ENCODE assay signal across 20 cellular contexts in the genomic region with DNA sequence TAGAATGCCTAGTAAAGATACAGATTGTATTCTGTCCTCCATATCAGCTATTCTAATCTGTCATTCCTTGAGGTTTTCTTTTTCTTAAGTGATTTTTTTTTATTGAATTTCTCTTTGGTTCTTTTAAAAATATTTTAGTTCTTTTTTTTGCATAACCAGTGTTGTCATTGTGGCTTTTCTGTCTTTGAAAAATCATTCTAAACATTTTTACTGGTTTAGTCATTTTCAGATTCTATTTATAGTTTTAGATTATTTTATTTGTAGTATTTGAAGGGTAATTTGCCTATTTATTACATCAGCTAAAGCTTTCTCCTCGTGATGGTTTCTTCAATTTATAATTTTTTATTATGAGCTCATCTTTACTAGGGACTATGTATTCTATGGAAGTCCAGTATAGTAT.
DNase-seq lines count a peak whose midpoint lies in the region; ATAC-seq and TF ChIP-seq lines count a peak whose summit lies in the region.
"Had no signal": no experiment of that assay in that cellular context is flagged by ENCODE, and none has a peak within 500 bp of the region (broad histone marks: within the 10 kb centered on the region; RNA-seq: fewer than 3 reads in every experiment).

No MANE protein-coding gene starts in this region.

- H3K79me1 ChIP-seq in mesenchymal stem cell (replicated peaks; ENCODE audit: low read length, poor library complexity, severe bottlenecking) = peaks cover 1% of the 10 kb centered on the region

- DNase-seq in AG20443 (ENCODE audit: low spot score) (peak; percentile 18), LHCN-M2 (ENCODE audit: low read depth) (peak; percentile 36), brain microvascular endothelial cell (no peak), mesenchymal stem cell (peak; percentile 37), mesothelial cell of epicardium (ENCODE audit: low spot score in 2 of 2, unreplicated experiment in 2 of 2) (no peak)
- DNase-seq: activated naive CD8-positive, alpha-beta T cell treated with anti-CD3 and anti-CD28 coated beads for 36 hours; CD4-positive, alpha-beta memory T cell; kidney glomerular epithelial cell; mammary epithelial cell; naive thymus-derived CD8-positive, alpha-beta T cell; NCI-H1417; NCI-H510A; sigmoid colon; SW 1271 had no signal

- H3K4me2 ChIP-seq in mesenchymal stem cell (ENCODE audit: low read length, poor library complexity, severe bottlenecking) = no peak overlapping the region

- no peak overlapping the region for H3K4me3 Mint-ChIP-seq in mesothelial cell of epicardium
- H3K4me3 Mint-ChIP-seq: activated naive CD8-positive, alpha-beta T cell treated with anti-CD3 and anti-CD28 coated beads for 36 hours; CD4-positive, alpha-beta memory T cell; stimulated activated effector memory CD8-positive, alpha-beta T cell treated with anti-CD3 and anti-CD28 coated beads, Interleukin-12 subunit alpha, Interleukin-12 subunit beta, amount 100 ng/mL, for 72 hours had no signal

- no peak overlapping the region for H3K18ac ChIP-seq in mesenchymal stem cell (ENCODE audit: low read depth in 1 of 2, low read length in 2 of 2)

- no peak overlapping the region for H4K91ac ChIP-seq in mesenchymal stem cell (ENCODE audit: low read length)

- H3K4me3 ChIP-seq in brain microvascular endothelial cell (ENCODE audit: low read depth, low read length) (no peak overlapping the region), mesenchymal stem cell (ENCODE audit: insufficient read depth in 1 of 2, low read depth in 1 of 2, low read length in 2 of 2) (no peak overlapping the region)
- H3K4me3 ChIP-seq: sigmoid colon had no signal

- H3K36me3 Mint-ChIP-seq in mesothelial cell of epicardium = no peaks in the 10 kb centered on the region
- H3K36me3 Mint-ChIP-seq: stimulated activated effector memory CD8-positive, alpha-beta T cell treated with anti-CD3 and anti-CD28 coated beads, Interleukin-12 subunit alpha, Interleukin-12 subunit beta, amount 100 ng/mL, for 72 hours had no signal

- H3K27ac Mint-ChIP-seq in mesothelial cell of epicardium = no peak overlapping the region
- H3K27ac Mint-ChIP-seq: activated naive CD8-positive, alpha-beta T cell treated with anti-CD3 and anti-CD28 coated beads for 36 hours; CD4-positive, alpha-beta memory T cell; stimulated activated effector memory CD8-positive, alpha-beta T cell treated with anti-CD3 and anti-CD28 coated beads, Interleukin-12 subunit alpha, Interleukin-12 subunit beta, amount 100 ng/mL, for 72 hours had no signal

- H3K27ac ChIP-seq in brain microvascular endothelial cell = peak overlapping the region; percentile 7
- no peak overlapping the region for H3K27ac ChIP-seq in mesenchymal stem cell (ENCODE audit: low read length, poor library complexity, severe bottlenecking)
- H3K27ac ChIP-seq: parathyroid adenoma, sigmoid colon had no signal

- no CpG with 5 or more reads among the region's 1 CpG for WGBS in mesenchymal stem cell

- H3K27me3 ChIP-seq in brain microvascular endothelial cell (replicated peaks) (no peaks in the 10 kb centered on the region), mesenchymal stem cell (ENCODE audit: control insufficient read depth in 1 of 2, insufficient read depth in 1 of 2, low read length in 2 of 2) (no peaks in the 10 kb centered on the region)
- H3K27me3 ChIP-seq: sigmoid colon had no signal

- H3K4ac ChIP-seq in mesenchymal stem cell (ENCODE audit: low read depth in 1 of 2, low read length in 2 of 2) = no peak overlapping the region

- no peak overlapping the region for H2BK15ac ChIP-seq in mesenchymal stem cell (ENCODE audit: low read depth, poor library complexity, severe bottlenecking)

- no peak overlapping the region for H2AFZ ChIP-seq in mesenchymal stem cell (ENCODE audit: low read depth, low read length)
- H2AFZ ChIP-seq: parathyroid adenoma had no signal

- no peak overlapping the region for H2BK12ac ChIP-seq in mesenchymal stem cell (ENCODE audit: low read length in 2 of 2)

- no peaks in the 10 kb centered on the region for H3K27me3 Mint-ChIP-seq in mesothelial cell of epicardium (ENCODE audit: low read depth)
- H3K27me3 Mint-ChIP-seq: activated naive CD8-positive, alpha-beta T cell treated with anti-CD3 and anti-CD28 coated beads for 36 hours; CD4-positive, alpha-beta memory T cell; naive thymus-derived CD8-positive, alpha-beta T cell had no signal

- H3K14ac ChIP-seq in mesenchymal stem cell (ENCODE audit: low read length in 2 of 2) = no peak overlapping the region

- no peaks in the 10 kb centered on the region for H3K9me3 ChIP-seq in mesenchymal stem cell (ENCODE audit: control insufficient read depth, low read length)
- H3K9me3 ChIP-seq: sigmoid colon, thoracic aorta had no signal

- H3K9me3 Mint-ChIP-seq in mesothelial cell of epicardium = peaks cover 11% of the 10 kb centered on the region

- H2AK5ac ChIP-seq in mesenchymal stem cell (ENCODE audit: low read length, severe bottlenecking) = no peak overlapping the region

- peak overlapping the region; percentile 34 for H3K9ac ChIP-seq in mesenchymal stem cell (ENCODE audit: low read length)
- H3K9ac ChIP-seq: parathyroid adenoma had no signal

- no peaks in the 10 kb centered on the region for H3K4me1 Mint-ChIP-seq in mesothelial cell of epicardium

- H4K8ac ChIP-seq in mesenchymal stem cell (ENCODE audit: low read length) = no peak overlapping the region

- no peak for ATAC-seq in HG02885 (IDR thresholded peaks at IDR 0.05; ENCODE audit: poor library complexity, unreplicated experiment)
- ATAC-seq in HG03342 (IDR thresholded peaks at IDR 0.05; ENCODE audit: unreplicated experiment) = no peak
- no peak for ATAC-seq in GM19023 (IDR thresholded peaks at IDR 0.05; ENCODE audit: unreplicated experiment)
- ATAC-seq: naive thymus-derived CD8-positive, alpha-beta T cell; stimulated activated effector memory CD8-positive, alpha-beta T cell treated with anti-CD3 and anti-CD28 coated beads, Interleukin-12 subunit alpha, Interleukin-12 subunit beta, amount 100 ng/mL, for 72 hours had no signal

- H3K4me1 ChIP-seq in mesenchymal stem cell (ENCODE audit: control insufficient read depth, insufficient read depth, low read depth, low read length) = no peaks in the 10 kb centered on the region
- H3K4me1 ChIP-seq: parathyroid adenoma had no signal

- H2BK120ac ChIP-seq in mesenchymal stem cell (ENCODE audit: low read depth, low read length) = no peak overlapping the region

- H3K36me3 ChIP-seq in brain microvascular endothelial cell (replicated peaks) (no peaks in the 10 kb centered on the region), mesenchymal stem cell (ENCODE audit: control insufficient read depth in 1 of 2, insufficient read depth in 2 of 2, low read depth in 1 of 2, low read length in 2 of 2) (no peaks in the 10 kb centered on the region)
- H3K36me3 ChIP-seq: sigmoid colon, thoracic aorta had no signal

- no peak for TF ChIP-seq CTCF in brain microvascular endothelial cell (IDR thresholded peaks at IDR 0.05; ENCODE audit: low read depth, low read length, missing control alignments)
- no peak for TF ChIP-seq CTCF in mesothelial cell of epicardium (IDR thresholded peaks at IDR 0.05; ENCODE audit: unreplicated experiment)

- no peak overlapping the region for H3K23ac ChIP-seq in mesenchymal stem cell (ENCODE audit: low read length in 2 of 2)

- in situ Hi-C loops in brain microvascular endothelial cell (cut with HindIII; ENCODE audit: low pct_ligation_motif_present, low sequenced_read_pairs) = no loop called here

- H2BK5ac ChIP-seq in mesenchymal stem cell (ENCODE audit: low read depth, low read length, poor library complexity, severe bottlenecking) = no peak overlapping the region

Comparison
In these comparisons a context has a peak if more than half of its experiments do, and no peak if none do; other contexts are left out.
1. DNase-seq: peak in AG20443 (single experiment), LHCN-M2 (single experiment) and mesenchymal stem cell (single experiment); none in brain microvascular endothelial cell (single experiment) and mesothelial cell of epicardium (0 of 2).